ENCODE assay signal across 14 cellular contexts in genomic region chr7:156764766-156765165, GRCh38.
DNase-seq lines count a peak whose midpoint lies in the region; ATAC-seq, FAIRE-seq and TF ChIP-seq lines count a peak whose summit lies in the region.
"Had no signal": no experiment of that assay in that cellular context is flagged by ENCODE, and none has a peak within 500 bp of the region (broad histone marks: within the 10 kb centered on the region; RNA-seq: fewer than 3 reads in every experiment).

No MANE protein-coding gene starts in this region.

- peaks cover 10% of the 10 kb centered on the region for H3K4me1 Mint-ChIP-seq in memory B cell
- H3K4me1 Mint-ChIP-seq in CD8-positive, alpha-beta memory T cell = peaks cover 3 to 8% (median 5%) of the 10 kb centered on the region in 3 donors
- H3K4me1 Mint-ChIP-seq in mesothelial cell of epicardium = peaks cover 8% of the 10 kb centered on the region
- H3K4me1 Mint-ChIP-seq: CD14-positive monocyte had no signal

- H3K27ac ChIP-seq in CD8-positive, alpha-beta memory T cell (ENCODE audit: low read depth, low read length) = no peak overlapping the region
- H3K27ac ChIP-seq: BLaER1, GM23248 had no signal

- H3K4me3 Mint-ChIP-seq in memory B cell (no peak overlapping the region), mesothelial cell of epicardium (no peak overlapping the region)
- H3K4me3 Mint-ChIP-seq in CD8-positive, alpha-beta memory T cell = no peak overlapping the region
- H3K4me3 Mint-ChIP-seq: CD14-positive monocyte; CD4-positive, alpha-beta memory T cell had no signal

- POLR2A ChIA-PET in CD8-positive, alpha-beta memory T cell (lab: Charles Lee) = no interaction called here

- H3K36me3 ChIP-seq in CD8-positive, alpha-beta memory T cell (ENCODE audit: insufficient read depth, low read length) = peaks cover 5% of the 10 kb centered on the region

- peaks cover 5% of the 10 kb centered on the region for H3K9me3 Mint-ChIP-seq in memory B cell
- peaks cover 0 to 7% (median 3%) of the 10 kb centered on the region in 5 donors for H3K9me3 Mint-ChIP-seq in CD8-positive, alpha-beta memory T cell
- peaks cover 2% of the 10 kb centered on the region for H3K9me3 Mint-ChIP-seq in mesothelial cell of epicardium

- DNase-seq in NCI-H82 (lab: John Stamatoyannopoulos, UW) (peak; percentile 35), NCI-H82 treated with DMSO at 0.1 percent for 48 hours (lab: John Stamatoyannopoulos, UW; ENCODE audit: unreplicated experiment) (no peak), GM19239 (ENCODE audit: insufficient read length, low spot score) (no peak), MV-4-11 (lab: John Stamatoyannopoulos, UW) (peak; percentile 3), memory B cell (ENCODE audit: low spot score in 2 of 2) (no peak), HPDE6-E6E7 (ENCODE audit: extremely low spot score) (no peak), mesothelial cell of epicardium (ENCODE audit: low spot score in 2 of 2, unreplicated experiment in 2 of 2) (no peak)
- no peak for DNase-seq in CD8-positive, alpha-beta memory T cell
- DNase-seq: CD4-positive, alpha-beta memory T cell had no signal

- no peak overlapping the region for H3K4me3 ChIP-seq in CD8-positive, alpha-beta memory T cell (ENCODE audit: low read length)
- H3K4me3 ChIP-seq: BLaER1, GM12878, GM23248, HAP-1 had no signal

- peak; percentile 60 for ATAC-seq in memory B cell (ENCODE audit: low read depth)

- peaks cover 30% of the 10 kb centered on the region for H3K36me3 Mint-ChIP-seq in memory B cell
- H3K36me3 Mint-ChIP-seq in CD8-positive, alpha-beta memory T cell = peaks cover 23 to 41% (median 24%) of the 10 kb centered on the region in 3 donors
- H3K36me3 Mint-ChIP-seq in mesothelial cell of epicardium = peaks cover 11% of the 10 kb centered on the region

- H3K27me3 ChIP-seq in CD8-positive, alpha-beta memory T cell (ENCODE audit: insufficient read depth, low read length, poor library complexity, severe bottlenecking) = no peaks in the 10 kb centered on the region
- H3K27me3 ChIP-seq: BLaER1 had no signal

- CTCF ChIA-PET in CD8-positive, alpha-beta memory T cell (lab: Charles Lee) = no interaction called here

- no peaks in the 10 kb centered on the region for H3K4me1 ChIP-seq in CD8-positive, alpha-beta memory T cell (ENCODE audit: insufficient read depth, low read length)
- H3K4me1 ChIP-seq: BLaER1, HAP-1 had no signal

- peaks cover 5% of the 10 kb centered on the region for H3K9me3 ChIP-seq in CD8-positive, alpha-beta memory T cell (ENCODE audit: low read length)
- H3K9me3 ChIP-seq: HAP-1 had no signal

- H3K27ac Mint-ChIP-seq in memory B cell (peak overlapping the region; percentile 47), mesothelial cell of epicardium (no peak overlapping the region)
- no peak overlapping the region for H3K27ac Mint-ChIP-seq in CD8-positive, alpha-beta memory T cell

- no peak for TF ChIP-seq CTCF in mesothelial cell of epicardium (IDR thresholded peaks at IDR 0.05; ENCODE audit: unreplicated experiment)

- no peaks in the 10 kb centered on the region for H3K27me3 Mint-ChIP-seq in memory B cell
- H3K27me3 Mint-ChIP-seq in CD8-positive, alpha-beta memory T cell = no peaks in the 10 kb centered on the region
- no peaks in the 10 kb centered on the region for H3K27me3 Mint-ChIP-seq in mesothelial cell of epicardium (ENCODE audit: low read depth)
- H3K27me3 Mint-ChIP-seq: CD4-positive, alpha-beta memory T cell had no signal

- FAIRE-seq in GM19239 (lab: Jason Lieb, UNC) = peak; percentile 40
- FAIRE-seq: GM12878 had no signal

Comparison
In these comparisons a context has a peak if more than half of its experiments do, and no peak if none do; other contexts are left out.
1. DNase-seq: peak in NCI-H82 (single experiment) and MV-4-11 (single experiment); none in NCI-H82 treated with DMSO at 0.1 percent for 48 hours (single experiment), GM19239 (single experiment), memory B cell (0 of 2), CD8-positive, alpha-beta memory T cell (0 of 5), HPDE6-E6E7 (single experiment) and mesothelial cell of epicardium (0 of 2).